In the genomic region with DNA sequence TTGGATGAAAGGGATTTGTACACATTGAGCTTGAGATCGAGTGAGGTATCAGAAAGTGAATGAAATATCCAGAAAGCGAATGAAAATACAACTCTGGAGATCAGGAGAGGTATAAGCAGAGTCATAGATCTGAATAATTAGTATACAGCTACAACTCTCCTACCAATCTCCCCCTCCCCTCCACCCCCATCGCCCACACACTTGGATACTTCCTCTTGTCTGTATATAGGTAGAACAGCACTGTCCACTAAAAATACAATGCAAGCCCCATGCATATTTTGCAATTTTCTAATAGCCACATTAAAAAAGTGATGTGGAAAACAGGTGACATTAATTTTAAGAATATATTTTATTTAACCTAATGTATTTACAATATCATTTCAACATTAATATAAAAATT, we compare ENCODE assay signal across 13 cellular contexts.
"Had no signal": no experiment of that assay in that cellular context is flagged by ENCODE, and none has a peak within 500 bp of the region (broad histone marks: within the 10 kb centered on the region; RNA-seq: fewer than 3 reads in every experiment).

No MANE protein-coding gene starts in this region.

- DNase-seq: activated CD4-positive, alpha-beta T cell treated with anti-CD3 and anti-CD28 coated beads for 36 hours; activated effector memory CD4-positive, alpha-beta T cell treated with Interleukin-2 at 50 U/mL for 16 hours; effector memory CD4-positive, alpha-beta T cell; gastrocnemius medialis; heart right ventricle; pancreas; stimulated activated CD4-positive, alpha-beta T cell treated with anti-CD3 and anti-CD28 coated beads, Interleukin-2, amount 100 ng/mL, for 48 hours; thyroid gland had no signal

- H3K9me3 Mint-ChIP-seq: neural crest cell had no signal

- FAIRE-seq: islet of Langerhans, pancreas had no signal

- H3K4me3 Mint-ChIP-seq: activated CD4-positive, alpha-beta T cell treated with anti-CD3 and anti-CD28 coated beads for 36 hours; neural crest cell had no signal

- H3K27ac ChIP-seq: coronary artery, gastrocnemius medialis, heart right ventricle, pancreas, thyroid gland, vagina, VCaP had no signal

- H3K9me3 ChIP-seq: gastrocnemius medialis, heart right ventricle, pancreas, thyroid gland, vagina had no signal

- H3K27me3 Mint-ChIP-seq: activated CD4-positive, alpha-beta T cell treated with anti-CD3 and anti-CD28 coated beads for 36 hours had no signal

- H3K4me3 ChIP-seq: coronary artery, gastrocnemius medialis, heart right ventricle, pancreas, thyroid gland, vagina had no signal

- ATAC-seq: activated CD4-positive, alpha-beta T cell treated with anti-CD3 and anti-CD28 coated beads for 36 hours; gastrocnemius medialis; heart right ventricle; pancreas had no signal

- H3K4me1 Mint-ChIP-seq: neural crest cell had no signal

- H3K36me3 ChIP-seq: gastrocnemius medialis, pancreas, thyroid gland, vagina had no signal

- H3K27me3 ChIP-seq: gastrocnemius medialis, heart right ventricle, pancreas, thyroid gland, vagina had no signal
